ENCODE assay signal across 8 cellular contexts in genomic region chr3:172751188-172751571, GRCh38. TPM values are rescaled to one million over a fixed set of nuclear protein-coding genes. Genes with fewer than 3 reads are reported as not detected.
DNase-seq lines count a peak whose midpoint lies in the region; ATAC-seq, FAIRE-seq and TF ChIP-seq lines count a peak whose summit lies in the region.

No MANE protein-coding gene starts in this region.

- peaks cover 4 to 20% of the 10 kb centered on the region in 2 donors for H3K4me1 ChIP-seq in adrenal gland (replicated peaks in 1 of 2)
- peaks cover 7 to 40% (median 22%) of the 10 kb centered on the region in 6 donors for H3K4me1 ChIP-seq in spleen

- H3K27ac ChIP-seq in adrenal gland (peak overlapping the region in 4 of 5 donors; percentile 32 to 58 (median 54)), spleen (peak overlapping the region; percentile 51 to 89 (median 79))

- H3K27me3 ChIP-seq in adrenal gland (no peaks in the 10 kb centered on the region), spleen (replicated peaks in 1 of 7) (no peaks in the 10 kb centered on the region)

- ATAC-seq in GM21737 (IDR thresholded peaks at IDR 0.05; ENCODE audit: unreplicated experiment): peak; percentile 20

- H3K36me3 ChIP-seq in adrenal gland (replicated peaks in 1 of 2) (no peaks in the 10 kb centered on the region), spleen (peaks cover 0 to 11% (median 0%) of the 10 kb centered on the region in 6 donors)

- TF ChIP-seq CTCF in adrenal gland (IDR thresholded peaks at IDR 0.05): no peak
- TF ChIP-seq CTCF in spleen (IDR thresholded peaks at IDR 0.05 in 8 of 11, conservative IDR thresholded peaks at IDR 0.05 in 3 of 11): no peak

- H3K9me3 ChIP-seq in adrenal gland (replicated peaks in 1 of 3) (peaks cover 0 to 3% (median 0%) of the 10 kb centered on the region in 3 donors), spleen (no peaks in the 10 kb centered on the region)

- FAIRE-seq in HTR-8/SVneo (lab: Jason Lieb, UNC): no peak

- H3K4me3 ChIP-seq in adrenal gland (peak overlapping the region; percentile 60 to 96 (median 89)), spleen (peak overlapping the region; percentile 77 to 98 (median 94))

- intact Hi-C loops in adrenal gland (cut with DNase I): no loop called here
- intact Hi-C loops in spleen (cut with DNase I; ENCODE audit: low total_unique reads): no loop called here

- DNase-seq in NCI-H2171 treated with DMSO at 0.1 percent for 48 hours (lab: John Stamatoyannopoulos, UW) (peak; percentile 44), NCI-H2171 (lab: John Stamatoyannopoulos, UW) (no peak), NCI-H1417 (lab: John Stamatoyannopoulos, UW) (peak in 2 of 3 experiments; percentile 72 to 80), adrenal gland (peak in 1 of 7 donors; percentile 14), iPS-NIHi11 (ENCODE audit: low spot score) (peak; percentile 46), spleen (no peak), HTR-8/SVneo (ENCODE audit: insufficient read length, low spot score) (no peak)

- WGBS in adrenal gland, 4 donors: 0 to 1% (median 1%) methylated on average over 13 of the region's 13 CpGs
- 1 to 2% (median 1%) methylated on average over 13 of the region's 13 CpGs for WGBS in spleen, 5 donors

- TF ChIP-seq POLR2A in adrenal gland (IDR thresholded peaks at IDR 0.05): no peak
- TF ChIP-seq POLR2A in spleen (IDR thresholded peaks at IDR 0.05): no peak

RNA-seq across cellular contexts. Expression of gene ECT2, which starts 0.7 kb away (rescaled TPM):
- total RNA-seq in adrenal gland (10 to 100 TPM in 2 of 8 donors, 1 to 10 TPM in 6; 3.1 to 15.5 (median 6.5) TPM), spleen (10 to 100 TPM in 5 of 7 donors, 1 to 10 TPM in 2; 7.7 to 19.1 (median 11.1) TPM)
- polyA plus RNA-seq in adrenal gland (1 to 10 TPM; 1.4 to 6.9 (median 1.6) TPM), spleen (1 to 10 TPM; 2.2 to 4.0 (median 3.1) TPM)

RNA-seq across cellular contexts. Expression of gene NCEH1, which starts 40.3 kb away (rescaled TPM):
- 10 to 100 TPM; 24.2 to 55.3 (median 40.6) TPM for total RNA-seq in adrenal gland
- 10 to 100 TPM in 1 of 3 donors, 1 to 10 TPM in 2; 5.8 to 38.5 (median 6.4) TPM for polyA plus RNA-seq in adrenal gland
- 10 to 100 TPM; 11.7 to 30.7 (median 22.3) TPM for total RNA-seq in spleen
- 1 to 10 TPM; 3.8 to 6.1 (median 4.9) TPM for polyA plus RNA-seq in spleen

Comparison
In these comparisons a context has a peak if more than half of its experiments do, and no peak if none do; other contexts are left out.
1. DNase-seq: peak in NCI-H2171 treated with DMSO at 0.1 percent for 48 hours (single experiment), NCI-H1417 (2 of 3) and iPS-NIHi11 (single experiment); none in NCI-H2171 (single experiment), spleen (single experiment) and HTR-8/SVneo (single experiment).